1 cellular context compared by ENCODE assay signal in the genomic region with DNA sequence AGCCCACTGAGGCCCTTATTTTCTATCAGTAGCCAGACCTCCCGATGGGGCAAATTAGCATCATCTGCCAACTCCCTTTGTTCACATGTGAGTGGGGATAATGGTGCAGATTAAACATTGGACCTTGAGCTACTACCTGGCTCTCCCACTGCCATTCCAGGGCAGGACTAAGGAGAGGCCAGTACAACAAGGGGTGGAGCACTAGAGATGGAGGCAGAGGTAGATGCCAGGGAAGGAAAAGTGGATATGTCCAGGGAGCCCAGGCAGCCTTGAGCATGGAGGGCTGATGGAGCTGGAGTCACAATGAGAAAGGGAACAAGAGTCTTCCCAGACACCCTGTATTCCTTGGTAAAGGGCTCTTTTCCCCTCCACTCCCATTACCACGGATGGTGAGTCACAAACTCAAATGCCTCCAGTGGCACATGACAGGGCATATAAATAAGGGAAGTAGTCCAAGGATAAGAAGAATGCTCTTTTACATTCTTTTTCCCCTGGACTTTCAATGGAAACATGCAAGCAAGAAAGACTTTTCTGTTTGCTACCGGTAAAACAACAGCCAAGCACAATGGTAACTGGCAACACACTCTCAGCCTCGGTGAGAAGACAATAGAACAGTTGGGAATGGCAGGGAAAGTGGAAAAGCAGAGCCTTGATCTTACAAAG.
TF ChIP-seq lines count a peak whose summit lies in the region.

No MANE protein-coding gene starts in this region.

TF ChIP-seq in A549, 52 proteins besides CTCF, POLR2A, EP300 and RAD21:
- TF ChIP-seq, protein P1, sequence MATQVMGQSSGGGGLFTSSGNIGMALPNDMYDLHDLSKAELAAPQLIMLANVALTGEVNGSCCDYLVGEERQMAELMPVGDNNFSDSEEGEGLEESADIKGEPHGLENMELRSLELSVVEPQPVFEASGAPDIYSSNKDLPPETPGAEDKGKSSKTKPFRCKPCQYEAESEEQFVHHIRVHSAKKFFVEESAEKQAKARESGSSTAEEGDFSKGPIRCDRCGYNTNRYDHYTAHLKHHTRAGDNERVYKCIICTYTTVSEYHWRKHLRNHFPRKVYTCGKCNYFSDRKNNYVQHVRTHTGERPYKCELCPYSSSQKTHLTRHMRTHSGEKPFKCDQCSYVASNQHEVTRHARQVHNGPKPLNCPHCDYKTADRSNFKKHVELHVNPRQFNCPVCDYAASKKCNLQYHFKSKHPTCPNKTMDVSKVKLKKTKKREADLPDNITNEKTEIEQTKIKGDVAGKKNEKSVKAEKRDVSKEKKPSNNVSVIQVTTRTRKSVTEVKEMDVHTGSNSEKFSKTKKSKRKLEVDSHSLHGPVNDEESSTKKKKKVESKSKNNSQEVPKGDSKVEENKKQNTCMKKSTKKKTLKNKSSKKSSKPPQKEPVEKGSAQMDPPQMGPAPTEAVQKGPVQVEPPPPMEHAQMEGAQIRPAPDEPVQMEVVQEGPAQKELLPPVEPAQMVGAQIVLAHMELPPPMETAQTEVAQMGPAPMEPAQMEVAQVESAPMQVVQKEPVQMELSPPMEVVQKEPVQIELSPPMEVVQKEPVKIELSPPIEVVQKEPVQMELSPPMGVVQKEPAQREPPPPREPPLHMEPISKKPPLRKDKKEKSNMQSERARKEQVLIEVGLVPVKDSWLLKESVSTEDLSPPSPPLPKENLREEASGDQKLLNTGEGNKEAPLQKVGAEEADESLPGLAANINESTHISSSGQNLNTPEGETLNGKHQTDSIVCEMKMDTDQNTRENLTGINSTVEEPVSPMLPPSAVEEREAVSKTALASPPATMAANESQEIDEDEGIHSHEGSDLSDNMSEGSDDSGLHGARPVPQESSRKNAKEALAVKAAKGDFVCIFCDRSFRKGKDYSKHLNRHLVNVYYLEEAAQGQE (IDR thresholded peaks at IDR 0.05): no peak
- no peak for TF ChIP-seq CHD4 (IDR thresholded peaks at IDR 0.05; ENCODE audit: borderline replicate concordance)
- TF ChIP-seq, protein P2, sequence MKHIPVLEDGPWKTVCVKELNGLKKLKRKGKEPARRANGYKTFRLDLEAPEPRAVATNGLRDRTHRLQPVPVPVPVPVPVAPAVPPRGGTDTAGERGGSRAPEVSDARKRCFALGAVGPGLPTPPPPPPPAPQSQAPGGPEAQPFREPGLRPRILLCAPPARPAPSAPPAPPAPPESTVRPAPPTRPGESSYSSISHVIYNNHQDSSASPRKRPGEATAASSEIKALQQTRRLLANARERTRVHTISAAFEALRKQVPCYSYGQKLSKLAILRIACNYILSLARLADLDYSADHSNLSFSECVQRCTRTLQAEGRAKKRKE (CRISPR knock-in tag; IDR thresholded peaks at IDR 0.05; ENCODE audit: low read depth): no peak
- TF ChIP-seq BHLHE40 (IDR thresholded peaks at IDR 0.05; ENCODE audit: low read depth, low read length): no peak
- TF ChIP-seq, protein P3, sequence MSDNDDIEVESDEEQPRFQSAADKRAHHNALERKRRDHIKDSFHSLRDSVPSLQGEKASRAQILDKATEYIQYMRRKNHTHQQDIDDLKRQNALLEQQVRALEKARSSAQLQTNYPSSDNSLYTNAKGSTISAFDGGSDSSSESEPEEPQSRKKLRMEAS (IDR thresholded peaks at IDR 0.05): no peak
- no peak for TF ChIP-seq FOSL2 (IDR thresholded peaks at IDR 0.05)
- TF ChIP-seq FOSL2 (CRISPR knock-in tag; IDR thresholded peaks at IDR 0.05): no peak
- TF ChIP-seq POLR2AphosphoS2 (conservative IDR thresholded peaks at IDR 0.05; ENCODE audit: low read length): no peak; the same call in 1 of the 2 replicates
- TF ChIP-seq RNF2 (IDR thresholded peaks at IDR 0.05; ENCODE audit: borderline replicate concordance, low read depth): no peak
- TF ChIP-seq HOXB13 (CRISPR knock-in tag; IDR thresholded peaks at IDR 0.05; ENCODE audit: low read depth): no peak
- TF ChIP-seq ZNF302 (CRISPR knock-in tag; IDR thresholded peaks at IDR 0.05): no peak
